8 cellular contexts compared by ENCODE assay signal in the genomic region with DNA sequence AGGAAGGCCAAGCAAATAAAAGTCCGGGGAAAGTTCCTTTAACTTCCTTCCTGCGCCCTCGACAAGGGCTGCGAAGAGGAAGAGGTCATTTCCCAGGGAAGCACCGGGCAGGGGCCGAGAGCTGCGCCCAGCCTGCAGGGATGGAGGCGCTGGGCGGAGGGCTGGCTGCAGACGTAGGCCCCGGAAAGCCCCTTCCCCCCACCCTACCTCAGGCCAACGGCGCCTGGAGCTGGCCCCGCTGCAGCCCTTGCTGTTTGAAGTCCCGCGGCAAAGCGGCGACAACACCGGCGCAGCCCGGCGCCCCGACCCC.
DNase-seq lines count a peak whose midpoint lies in the region; ATAC-seq and TF ChIP-seq lines count a peak whose summit lies in the region.

No MANE protein-coding gene starts in this region.

- BruUV-seq in MCF 10A (replicated peaks; lab: Mats Ljungman, UMichigan) = no TSS peak

- H3K9me3 Mint-ChIP-seq in MCF 10A (ENCODE audit: unreplicated experiment) = no peaks in the 10 kb centered on the region

- CTCF ChIA-PET in MCF 10A (lab: Yijun Ruan, JAX) = interaction anchor here (0.6 to 3.3 kb wide), 6 partner anchors 10 to 43 kb away, joined by 3 to 30 read pairs (median 8); no protein-coding TSS in a partner anchor

- H3K36me3 Mint-ChIP-seq in MCF 10A (ENCODE audit: insufficient read depth, unreplicated experiment) = peaks cover 9% of the 10 kb centered on the region

- peak overlapping the region; percentile 81 for H3K4me3 Mint-ChIP-seq in MCF 10A (ENCODE audit: unreplicated experiment)

- TF ChIP-seq CTCF in 22Rv1 (IDR thresholded peaks at IDR 0.05) (no peak), MCF 10A (IDR thresholded peaks at IDR 0.05; ENCODE audit: unreplicated experiment) (no peak)

- peaks cover 61% of the 10 kb centered on the region for H3K4me1 Mint-ChIP-seq in MCF 10A (ENCODE audit: insufficient read depth, unreplicated experiment)

- ATAC-seq in GM18502 (IDR thresholded peaks at IDR 0.05; ENCODE audit: poor library complexity, unreplicated experiment) (peak; percentile 19), left lobe of liver (peak; percentile 35)

- DNase-seq in M059J (ENCODE audit: low read depth) (peak; percentile 56), MCF 10A (ENCODE audit: unreplicated experiment) (peak; percentile 30), left lobe of liver (ENCODE audit: low spot score) (peak; percentile 60), substantia nigra (lab: John Stamatoyannopoulos, UW) (peak in 13 of 49 donors; percentile 27 to 60 (median 54)), AML-193 (lab: John Stamatoyannopoulos, UW) (no peak), hepatic stellate cell (ENCODE audit: low spot score) (no peak)

- peak overlapping the region; percentile 79 for H3K27ac ChIP-seq in 22Rv1
- peak overlapping the region; percentile 95 for H3K27ac ChIP-seq in substantia nigra (ENCODE audit: low read depth, low read length, poor library complexity, severe bottlenecking)

- POLR2A ChIA-PET in MCF 10A (lab: Yijun Ruan, JAX) = interaction anchor here (0.5 to 13.1 kb wide), 25 partner anchors 9 to 1472 kb away, joined by 3 to 480 read pairs (median 7); a partner anchor contains a TSS

- H3K27me3 Mint-ChIP-seq in MCF 10A (ENCODE audit: insufficient read depth, unreplicated experiment) = no peaks in the 10 kb centered on the region

- intact Hi-C loops in MCF 10A (cut with micrococcal nuclease) = loop anchor here (1.0 to 5.0 kb wide), 3 partner anchors 26 to 39 kb away; a partner anchor contains a TSS

- H3K27ac Mint-ChIP-seq in MCF 10A (ENCODE audit: low read depth, unreplicated experiment) = peak overlapping the region; percentile 78

Comparison
In these comparisons a context has a peak if more than half of its experiments do, and no peak if none do; other contexts are left out.
1. DNase-seq: peak in M059J (single experiment), MCF 10A (single experiment) and left lobe of liver (single experiment); none in AML-193 (0 of 2) and hepatic stellate cell (single experiment).